Comparison of ENCODE assay signal across 15 cellular contexts in the genomic region with DNA sequence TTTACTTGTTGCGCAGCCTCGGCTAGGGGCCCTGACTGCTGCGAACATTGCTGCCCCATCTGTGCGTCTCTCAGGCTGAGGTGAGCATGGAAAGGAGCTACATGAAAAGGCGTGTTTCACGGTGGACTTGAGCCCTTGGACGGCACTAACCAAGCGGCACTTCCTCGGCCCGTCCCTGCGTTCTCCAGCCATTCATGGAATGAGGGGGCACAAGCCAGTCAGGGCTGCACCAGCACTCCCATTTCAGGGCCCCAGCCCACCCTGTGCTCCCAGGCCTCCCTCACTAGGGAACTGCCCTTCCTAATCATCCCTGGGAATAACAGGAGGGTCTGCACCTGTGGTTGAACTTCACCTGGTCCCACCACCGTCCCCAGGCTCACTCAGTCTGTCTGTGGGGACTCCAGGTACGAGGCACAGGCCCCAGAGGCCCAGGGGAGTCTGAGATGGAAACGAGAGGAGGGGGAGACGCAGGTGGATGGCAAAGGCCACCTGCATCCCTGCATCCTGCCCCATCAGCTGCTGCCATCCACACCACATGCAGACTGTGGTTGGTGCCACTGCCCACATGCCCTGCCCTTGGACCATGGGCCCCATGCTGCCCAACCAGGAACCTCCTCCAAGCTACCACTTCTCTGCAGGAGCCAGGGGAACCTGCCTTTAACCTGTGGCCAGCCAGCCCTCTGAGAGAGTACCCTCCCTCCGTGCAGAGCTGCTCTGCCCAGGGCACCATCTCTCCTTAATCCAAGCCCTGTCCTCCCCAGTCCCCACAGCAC.
A peak's percentile ranks its signal among the peaks of the same experiment; 100 is the strongest.
DNase-seq lines count a peak whose midpoint lies in the region; ATAC-seq and TF ChIP-seq lines count a peak whose summit lies in the region.
"Had no signal": no experiment of that assay in that cellular context is flagged by ENCODE, and none has a peak within 500 bp of the region (broad histone marks: within the 10 kb centered on the region; RNA-seq: fewer than 3 reads in every experiment).

No MANE protein-coding gene starts in this region.

- H3K9me3 Mint-ChIP-seq in activated CD4-positive, alpha-beta T cell treated with anti-CD3 and anti-CD28 coated beads, Interleukin-2, amount 10 ng/mL, durations not matched to agents 24 days and 14 days = peaks cover 7% of the 10 kb centered on the region
- H3K9me3 Mint-ChIP-seq in activated T-helper 17 cell treated with anti-CD3 and anti-CD28 coated beads, Interleukin-2, amount 50 U/mL, for 72 hours = peaks cover 8% of the 10 kb centered on the region

- H3K4me3 Mint-ChIP-seq in activated CD4-positive, alpha-beta T cell treated with anti-CD3 and anti-CD28 coated beads, Interleukin-2, amount 10 ng/mL, durations not matched to agents 24 days and 14 days = no peak overlapping the region
- no peak overlapping the region for H3K4me3 Mint-ChIP-seq in activated T-helper 17 cell treated with anti-CD3 and anti-CD28 coated beads, Interleukin-2, amount 50 U/mL, for 72 hours

- no peaks in the 10 kb centered on the region for H3K27me3 Mint-ChIP-seq in activated CD4-positive, alpha-beta T cell treated with anti-CD3 and anti-CD28 coated beads, Interleukin-2, amount 10 ng/mL, durations not matched to agents 24 days and 14 days
- H3K27me3 Mint-ChIP-seq in activated T-helper 17 cell treated with anti-CD3 and anti-CD28 coated beads, Interleukin-2, amount 50 U/mL, for 72 hours = no peaks in the 10 kb centered on the region

- H3K4me1 Mint-ChIP-seq in activated CD4-positive, alpha-beta T cell treated with anti-CD3 and anti-CD28 coated beads, Interleukin-2, amount 10 ng/mL, durations not matched to agents 24 days and 14 days = peaks cover 4% of the 10 kb centered on the region
- H3K4me1 Mint-ChIP-seq in activated T-helper 17 cell treated with anti-CD3 and anti-CD28 coated beads, Interleukin-2, amount 50 U/mL, for 72 hours = peaks cover 4% of the 10 kb centered on the region

- no peak for DNase-seq in activated CD4-positive, alpha-beta T cell treated with anti-CD3 and anti-CD28 coated beads, Interleukin-2, amount 10 ng/mL, durations not matched to agents 24 days and 14 days
- no peak for DNase-seq in activated CD4-positive, alpha-beta T cell treated with anti-CD3 and anti-CD28 coated beads for 4 hours
- DNase-seq in mesenteric fat pad (ENCODE audit: low spot score) = peak; percentile 73
- DNase-seq in nucleus accumbens (lab: John Stamatoyannopoulos, UW) = no peak
- no peak for DNase-seq in cerebellar cortex (ENCODE audit: low spot score)
- DNase-seq in HEK293T (ENCODE audit: extremely low spot score) = no peak
- DNase-seq: DMS153, EL, MV-4-11, NCI-H1436 treated with DMSO at 0.1 percent for 48 hours, NCI-H2081 treated with DMSO at 0.1 percent for 48 hours, NCI-H524 had no signal

- peak overlapping the region; percentile 66 for H3K27ac Mint-ChIP-seq in activated CD4-positive, alpha-beta T cell treated with anti-CD3 and anti-CD28 coated beads, Interleukin-2, amount 10 ng/mL, durations not matched to agents 24 days and 14 days
- peak overlapping the region; percentile 86 for H3K27ac Mint-ChIP-seq in activated T-helper 17 cell treated with anti-CD3 and anti-CD28 coated beads, Interleukin-2, amount 50 U/mL, for 72 hours

- peaks cover 24% of the 10 kb centered on the region for H3K36me3 Mint-ChIP-seq in activated CD4-positive, alpha-beta T cell treated with anti-CD3 and anti-CD28 coated beads, Interleukin-2, amount 10 ng/mL, durations not matched to agents 24 days and 14 days (ENCODE audit: low read depth)
- peaks cover 28% of the 10 kb centered on the region for H3K36me3 Mint-ChIP-seq in activated T-helper 17 cell treated with anti-CD3 and anti-CD28 coated beads, Interleukin-2, amount 50 U/mL, for 72 hours (ENCODE audit: low read depth)

- intact Hi-C loops in activated CD4-positive, alpha-beta T cell treated with anti-CD3 and anti-CD28 coated beads, Interleukin-2, amount 10 ng/mL, durations not matched to agents 24 days and 14 days (cut with micrococcal nuclease) = no loop called here

- CTCF ChIA-PET in HEK293T (lab: Yijun Ruan, JAX) = no interaction called here

- POLR2A ChIA-PET in HEK293T (lab: Yijun Ruan, JAX) = interaction anchor here (1.1 kb wide), 1 partner anchor 10 kb away, joined by 3 read pairs; no protein-coding TSS in a partner anchor

- H3K27ac ChIP-seq in C4-2B = peak overlapping the region; percentile 32; the same call in 1 of the 2 replicates
- H3K27ac ChIP-seq: 22Rv1 had no signal

- TF ChIP-seq CTCF in C4-2B (conservative IDR thresholded peaks at IDR 0.05) = no peak

- ATAC-seq in activated T-helper 17 cell treated with anti-CD3 and anti-CD28 coated beads, Interleukin-2, amount 50 U/mL, for 72 hours (replicated peaks) = no peak

TF ChIP-seq in HEK293T, 16 proteins besides CTCF, POLR2A, EP300 and RAD21:
- TF ChIP-seq NFRKB (IDR thresholded peaks at IDR 0.05) (no peak), BHLHE40 (IDR thresholded peaks at IDR 0.05; ENCODE audit: borderline replicate concordance) (no peak), ARNT (IDR thresholded peaks at IDR 0.05) (no peak), FOXA1 (IDR thresholded peaks at IDR 0.05) (no peak), TARDBP (IDR thresholded peaks at IDR 0.05) (no peak), ZNF384 (IDR thresholded peaks at IDR 0.05) (no peak), SP1 (IDR thresholded peaks at IDR 0.05) (no peak)
